ENCODE assay signal across 18 cellular contexts in the genomic region with DNA sequence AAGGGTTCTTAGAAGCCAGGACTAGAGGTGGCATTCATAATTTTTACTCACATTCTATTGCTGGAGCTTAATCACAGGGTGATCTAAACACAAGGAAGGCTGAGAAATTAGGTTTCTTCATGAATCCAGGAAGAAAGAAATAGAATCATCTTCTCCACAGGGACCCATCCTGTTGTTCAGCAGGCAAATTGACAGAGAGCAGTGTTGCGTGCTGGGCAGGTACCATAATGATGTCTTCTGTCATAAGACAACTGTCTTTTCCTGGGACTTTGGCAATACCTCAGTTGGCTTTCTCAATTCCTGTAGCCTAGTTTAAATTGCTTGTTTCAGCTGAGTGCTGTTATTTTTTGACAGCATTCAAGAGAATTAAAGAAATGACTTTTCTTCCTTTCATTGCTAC.
DNase-seq lines count a peak whose midpoint lies in the region; ATAC-seq and TF ChIP-seq lines count a peak whose summit lies in the region.
"Had no signal": no experiment of that assay in that cellular context is flagged by ENCODE, and none has a peak within 500 bp of the region (broad histone marks: within the 10 kb centered on the region; RNA-seq: fewer than 3 reads in every experiment).

No MANE protein-coding gene starts in this region.

- no peak overlapping the region for H2AFZ ChIP-seq in neural cell (ENCODE audit: low read depth, low read length)
- H2AFZ ChIP-seq: GM23248 had no signal

- H4K20me1 ChIP-seq in neural cell (ENCODE audit: insufficient read depth): no peaks in the 10 kb centered on the region
- H4K20me1 ChIP-seq: BLaER1 had no signal

- H3K79me2 ChIP-seq in neural cell (replicated peaks; ENCODE audit: insufficient read depth, low read length): no peaks in the 10 kb centered on the region

- no peak for ATAC-seq in HG02973 (IDR thresholded peaks at IDR 0.05; ENCODE audit: unreplicated experiment)
- ATAC-seq: CD8-positive, alpha-beta T cell had no signal

- POLR2A ChIA-PET in activated CD4-positive, alpha-beta T cell treated with anti-CD3 and anti-CD28 coated beads, Interleukin-2, amount 10 ng/mL, durations not matched to agents 7 days and 5 days (lab: Charles Lee): no interaction called here

- no peaks in the 10 kb centered on the region for H3K4me1 Mint-ChIP-seq in activated CD4-positive, alpha-beta T cell treated with anti-CD3 and anti-CD28 coated beads, Interleukin-2, amount 10 ng/mL, durations not matched to agents 7 days and 5 days
- H3K4me1 Mint-ChIP-seq: B cell; CD4-positive, CD25-positive, alpha-beta regulatory T cell had no signal

- H3K4me3 ChIP-seq in neural cell (ENCODE audit: low read length): no peak overlapping the region
- H3K4me3 ChIP-seq: BLaER1, GM23248 had no signal

- H3K36me3 ChIP-seq in neural cell (ENCODE audit: insufficient read depth, low read length): no peaks in the 10 kb centered on the region
- H3K36me3 ChIP-seq: BLaER1 had no signal

- H3K9ac ChIP-seq in neural cell (ENCODE audit: low read length): no peak overlapping the region
- H3K9ac ChIP-seq: BLaER1, GM23248 had no signal

- no peak for TF ChIP-seq CTCF in neural cell (IDR thresholded peaks at IDR 0.05; ENCODE audit: poor library complexity, severe bottlenecking)

- H3K4me3 Mint-ChIP-seq in activated CD4-positive, alpha-beta T cell treated with anti-CD3 and anti-CD28 coated beads, Interleukin-2, amount 10 ng/mL, durations not matched to agents 7 days and 5 days: no peak overlapping the region
- H3K4me3 Mint-ChIP-seq: B cell; CD4-positive, CD25-positive, alpha-beta regulatory T cell; CD8-positive, alpha-beta T cell had no signal

- peak overlapping the region; percentile 25 for H3K27ac ChIP-seq in neural cell (ENCODE audit: low read length)
- H3K27ac ChIP-seq: BLaER1, C4-2B, GM23248 had no signal

- no peak for TF ChIP-seq RAD21 in neural cell (conservative IDR thresholded peaks at IDR 0.05)

- H3K4me2 ChIP-seq in neural cell (ENCODE audit: low read length): peak overlapping the region; percentile 27
- H3K4me2 ChIP-seq: BLaER1 had no signal

- H3F3A ChIP-seq in neural cell (ENCODE audit: insufficient read depth, low read length, poor library complexity, severe bottlenecking): no peaks in the 10 kb centered on the region

- H3K27ac Mint-ChIP-seq in activated CD4-positive, alpha-beta T cell treated with anti-CD3 and anti-CD28 coated beads, Interleukin-2, amount 10 ng/mL, durations not matched to agents 7 days and 5 days: no peak overlapping the region
- H3K27ac Mint-ChIP-seq: B cell; CD4-positive, CD25-positive, alpha-beta regulatory T cell; CD8-positive, alpha-beta T cell had no signal

- H3K9me3 ChIP-seq in neural cell (ENCODE audit: low read length): no peaks in the 10 kb centered on the region
- H3K9me3 ChIP-seq: BLaER1 had no signal

- H3K9me3 Mint-ChIP-seq in activated CD4-positive, alpha-beta T cell treated with anti-CD3 and anti-CD28 coated beads, Interleukin-2, amount 10 ng/mL, durations not matched to agents 7 days and 5 days: no peaks in the 10 kb centered on the region

- peak; percentile 53 for TF ChIP-seq EP300 in neural cell (conservative IDR thresholded peaks at IDR 0.05; ENCODE audit: poor library complexity, severe bottlenecking)

- H3K27me3 ChIP-seq in neural cell (ENCODE audit: insufficient read depth, low read depth, low read length): no peaks in the 10 kb centered on the region
- H3K27me3 ChIP-seq: BLaER1 had no signal

- no peaks in the 10 kb centered on the region for H3K27me3 Mint-ChIP-seq in activated CD4-positive, alpha-beta T cell treated with anti-CD3 and anti-CD28 coated beads, Interleukin-2, amount 10 ng/mL, durations not matched to agents 7 days and 5 days
- H3K27me3 Mint-ChIP-seq: B cell; CD4-positive, CD25-positive, alpha-beta regulatory T cell had no signal

- H3K9me2 ChIP-seq in neural cell (ENCODE audit: insufficient read depth, low read length): no peaks in the 10 kb centered on the region

- H3K36me3 Mint-ChIP-seq in activated CD4-positive, alpha-beta T cell treated with anti-CD3 and anti-CD28 coated beads, Interleukin-2, amount 10 ng/mL, durations not matched to agents 7 days and 5 days (ENCODE audit: low read depth): no peaks in the 10 kb centered on the region
- H3K36me3 Mint-ChIP-seq: CD4-positive, CD25-positive, alpha-beta regulatory T cell; CD8-positive, alpha-beta T cell had no signal

- DNase-seq in NCI-H2227 (lab: John Stamatoyannopoulos, UW; ENCODE audit: unreplicated experiment): peak; percentile 31
- DNase-seq in cerebellar cortex (ENCODE audit: low spot score): peak; percentile 85
- DNase-seq in activated effector memory CD4-positive, alpha-beta T cell treated with anti-CD3 and anti-CD28 coated beads, Interleukin-2, amount 50 U/mL, for 16 hours: no peak
- no peak for DNase-seq in activated CD4-positive, alpha-beta T cell treated with anti-CD3 and anti-CD28 coated beads, Interleukin-2, amount 10 ng/mL, durations not matched to agents 7 days and 5 days
- DNase-seq: CD4-positive, CD25-positive, alpha-beta regulatory T cell; CD8-positive, alpha-beta T cell; DMS 273 treated with DMSO at 0.1 percent for 48 hours; DMS79; EL; GF-D8; GM23248; H7; HCEC 1CT had no signal

- CTCF ChIA-PET in activated CD4-positive, alpha-beta T cell treated with anti-CD3 and anti-CD28 coated beads, Interleukin-2, amount 10 ng/mL, durations not matched to agents 7 days and 5 days (lab: Charles Lee): no interaction called here

TF ChIP-seq in neural cell, 6 proteins besides CTCF, POLR2A, EP300 and RAD21:
- TF ChIP-seq, protein P1, sequence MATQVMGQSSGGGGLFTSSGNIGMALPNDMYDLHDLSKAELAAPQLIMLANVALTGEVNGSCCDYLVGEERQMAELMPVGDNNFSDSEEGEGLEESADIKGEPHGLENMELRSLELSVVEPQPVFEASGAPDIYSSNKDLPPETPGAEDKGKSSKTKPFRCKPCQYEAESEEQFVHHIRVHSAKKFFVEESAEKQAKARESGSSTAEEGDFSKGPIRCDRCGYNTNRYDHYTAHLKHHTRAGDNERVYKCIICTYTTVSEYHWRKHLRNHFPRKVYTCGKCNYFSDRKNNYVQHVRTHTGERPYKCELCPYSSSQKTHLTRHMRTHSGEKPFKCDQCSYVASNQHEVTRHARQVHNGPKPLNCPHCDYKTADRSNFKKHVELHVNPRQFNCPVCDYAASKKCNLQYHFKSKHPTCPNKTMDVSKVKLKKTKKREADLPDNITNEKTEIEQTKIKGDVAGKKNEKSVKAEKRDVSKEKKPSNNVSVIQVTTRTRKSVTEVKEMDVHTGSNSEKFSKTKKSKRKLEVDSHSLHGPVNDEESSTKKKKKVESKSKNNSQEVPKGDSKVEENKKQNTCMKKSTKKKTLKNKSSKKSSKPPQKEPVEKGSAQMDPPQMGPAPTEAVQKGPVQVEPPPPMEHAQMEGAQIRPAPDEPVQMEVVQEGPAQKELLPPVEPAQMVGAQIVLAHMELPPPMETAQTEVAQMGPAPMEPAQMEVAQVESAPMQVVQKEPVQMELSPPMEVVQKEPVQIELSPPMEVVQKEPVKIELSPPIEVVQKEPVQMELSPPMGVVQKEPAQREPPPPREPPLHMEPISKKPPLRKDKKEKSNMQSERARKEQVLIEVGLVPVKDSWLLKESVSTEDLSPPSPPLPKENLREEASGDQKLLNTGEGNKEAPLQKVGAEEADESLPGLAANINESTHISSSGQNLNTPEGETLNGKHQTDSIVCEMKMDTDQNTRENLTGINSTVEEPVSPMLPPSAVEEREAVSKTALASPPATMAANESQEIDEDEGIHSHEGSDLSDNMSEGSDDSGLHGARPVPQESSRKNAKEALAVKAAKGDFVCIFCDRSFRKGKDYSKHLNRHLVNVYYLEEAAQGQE (IDR thresholded peaks at IDR 0.05; ENCODE audit: borderline replicate concordance): no peak
- no peak for TF ChIP-seq EZH2 (IDR thresholded peaks at IDR 0.05; ENCODE audit: borderline replicate concordance, insufficient read depth, low read length, poor library complexity, severe bottlenecking)
- peak; percentile 21 for TF ChIP-seq POLR2AphosphoS5 (IDR thresholded peaks at IDR 0.05)
- no peak for TF ChIP-seq SMC3 (conservative IDR thresholded peaks at IDR 0.05; ENCODE audit: poor library complexity)
- TF ChIP-seq MXI1 (conservative IDR thresholded peaks at IDR 0.05; ENCODE audit: poor library complexity, severe bottlenecking): no peak
- no peak for TF ChIP-seq TAF1 (IDR thresholded peaks at IDR 0.05; ENCODE audit: low read depth)

Comparison
In these comparisons a context has a peak if more than half of its experiments do, and no peak if none do; other contexts are left out.
1. DNase-seq: peak in NCI-H2227 (single experiment) and cerebellar cortex (single experiment); none in activated effector memory CD4-positive, alpha-beta T cell treated with anti-CD3 and anti-CD28 coated beads, Interleukin-2, amount 50 U/mL, for 16 hours (single experiment) and activated CD4-positive, alpha-beta T cell treated with anti-CD3 and anti-CD28 coated beads, Interleukin-2, amount 10 ng/mL, durations not matched to agents 7 days and 5 days (single experiment).